ENCODE assay signal across 8 cellular contexts in the genomic region with DNA sequence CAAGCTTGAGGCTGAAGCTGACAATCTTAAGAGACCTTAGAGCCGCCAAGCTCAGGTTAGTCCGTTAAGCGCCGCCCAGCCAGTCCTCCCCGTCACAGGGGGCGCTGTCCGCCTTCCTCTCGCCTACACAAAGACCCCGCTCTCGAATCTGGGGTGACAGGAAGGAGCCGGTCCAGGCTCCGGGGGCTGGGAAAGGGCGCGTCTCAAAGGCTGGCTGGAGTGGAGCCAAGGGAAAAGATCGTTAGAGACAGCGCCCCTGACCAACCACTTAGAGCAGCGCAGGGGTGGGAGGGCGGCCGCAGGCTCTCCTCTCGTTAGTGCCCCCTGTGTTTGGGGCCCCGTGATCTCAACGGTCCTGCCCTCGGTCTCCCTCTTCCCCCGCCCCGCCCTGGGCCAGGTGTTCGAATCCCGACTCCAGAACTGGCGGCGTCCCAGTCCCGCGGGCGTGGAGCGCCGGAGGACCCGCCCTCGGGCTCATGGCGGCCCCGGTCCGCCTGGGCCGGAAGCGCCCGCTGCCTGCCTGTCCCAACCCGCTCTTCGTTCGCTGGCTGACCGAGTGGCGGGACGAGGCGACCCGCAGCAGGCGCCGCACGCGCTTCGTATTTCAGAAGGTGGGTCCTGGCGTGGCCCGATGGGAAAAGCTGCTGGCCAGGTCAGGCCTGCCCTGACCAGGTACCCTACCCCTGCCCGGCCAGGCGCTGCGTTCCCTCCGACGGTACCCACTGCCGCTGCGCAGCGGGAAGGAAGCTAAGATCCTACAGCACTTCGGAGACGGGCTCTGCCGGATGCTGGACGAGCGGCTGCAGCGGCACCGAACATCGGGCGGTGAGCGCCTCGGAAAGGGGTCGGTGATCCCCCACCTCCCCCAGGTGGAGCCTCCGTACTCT.
A peak's percentile ranks its signal among the peaks of the same experiment; 100 is the strongest.
DNase-seq lines count a peak whose midpoint lies in the region; ATAC-seq and TF ChIP-seq lines count a peak whose summit lies in the region.

A gene with protein sequence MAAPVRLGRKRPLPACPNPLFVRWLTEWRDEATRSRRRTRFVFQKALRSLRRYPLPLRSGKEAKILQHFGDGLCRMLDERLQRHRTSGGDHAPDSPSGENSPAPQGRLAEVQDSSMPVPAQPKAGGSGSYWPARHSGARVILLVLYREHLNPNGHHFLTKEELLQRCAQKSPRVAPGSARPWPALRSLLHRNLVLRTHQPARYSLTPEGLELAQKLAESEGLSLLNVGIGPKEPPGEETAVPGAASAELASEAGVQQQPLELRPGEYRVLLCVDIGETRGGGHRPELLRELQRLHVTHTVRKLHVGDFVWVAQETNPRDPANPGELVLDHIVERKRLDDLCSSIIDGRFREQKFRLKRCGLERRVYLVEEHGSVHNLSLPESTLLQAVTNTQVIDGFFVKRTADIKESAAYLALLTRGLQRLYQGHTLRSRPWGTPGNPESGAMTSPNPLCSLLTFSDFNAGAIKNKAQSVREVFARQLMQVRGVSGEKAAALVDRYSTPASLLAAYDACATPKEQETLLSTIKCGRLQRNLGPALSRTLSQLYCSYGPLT (plus strand): TSS at position 156 of the 887 bp plus-strand sequence. CDS start 321 bp downstream, at position 477.

- CTCF ChIA-PET in GM10248 (lab: Yijun Ruan, JAX): interaction anchor here (0.6 to 17.2 kb wide), 58 partner anchors 9 to 715 kb away, joined by 3 to 535 read pairs (median 4); a partner anchor contains a TSS

- POLR2A ChIA-PET in GM10248 (lab: Yijun Ruan, JAX): interaction anchor here (0.6 to 2.6 kb wide), 13 partner anchors 8 to 198 kb away, joined by 3 to 25 read pairs (median 5); a partner anchor contains a TSS

- TF ChIP-seq CTCF in GM10248 (IDR thresholded peaks at IDR 0.05; ENCODE audit: control extremely low read depth, extremely low read depth, low read depth, missing control alignments): peak; percentile 90

- DNase-seq in GM10248 (ENCODE audit: extremely low spot score) (peak; percentile 90), NCI-H446 treated with DMSO at 0.1 percent for 48 hours (lab: John Stamatoyannopoulos, UW) (peak; percentile 95), iris pigment epithelial cell (ENCODE audit: low read depth) (peak; percentile 98)
- DNase-seq in activated CD4-positive, CD25-positive, alpha-beta regulatory T cell treated with anti-CD3 and anti-CD28 coated beads, Interleukin-2, amount 50 U/mL, for 16 hours (ENCODE audit: low read depth, low spot score): peak; percentile 89
- peak; percentile 92 for DNase-seq in central memory CD4-positive, alpha-beta T cell
- DNase-seq in stimulated activated CD4-positive, alpha-beta T cell treated with anti-CD3 and anti-CD28 coated beads, Interleukin-12 subunit alpha, Interleukin-12 subunit beta, amount 100 ng/mL, for 24 hours (ENCODE audit: low read depth in 2 of 2): peak; percentile 90 to 95

- ATAC-seq in HG03060 (IDR thresholded peaks at IDR 0.05; ENCODE audit: low read depth, unreplicated experiment) (peak; percentile 18), GM19328 (IDR thresholded peaks at IDR 0.05; ENCODE audit: unreplicated experiment) (no peak)
